Comparison of ENCODE assay signal across 15 cellular contexts in genomic region chr3:29338981-29339833, GRCh38. TPM values are rescaled to one million over a fixed set of nuclear protein-coding genes. Genes with fewer than 3 reads are reported as not detected.
DNase-seq lines count a peak whose midpoint lies in the region; FAIRE-seq and TF ChIP-seq lines count a peak whose summit lies in the region.
"Had no signal": no experiment of that assay in that cellular context is flagged by ENCODE, and none has a peak within 500 bp of the region (broad histone marks: within the 10 kb centered on the region; RNA-seq: fewer than 3 reads in every experiment).

No MANE protein-coding gene starts in this region.

- H3K18ac ChIP-seq in trophoblast cell (ENCODE audit: low read length), result no peak overlapping the region

- no peak overlapping the region for H4K12ac ChIP-seq in trophoblast cell (ENCODE audit: low read depth, low read length)

- H3K23ac ChIP-seq in trophoblast cell (ENCODE audit: low read length), result no peak overlapping the region

- H3K4ac ChIP-seq in trophoblast cell (ENCODE audit: low read depth, low read length), result no peak overlapping the region

- H4K8ac ChIP-seq in trophoblast cell (ENCODE audit: low read depth, low read length), result no peak overlapping the region

- H3K9me3 ChIP-seq in OCI-LY1 (ENCODE audit: low read length) (no peaks in the 10 kb centered on the region), fibroblast of lung (ENCODE audit: control insufficient read depth, insufficient read depth, low read depth, low read length) (no peaks in the 10 kb centered on the region), trophoblast cell (ENCODE audit: insufficient read depth, low read depth, low read length) (no peaks in the 10 kb centered on the region)
- H3K9me3 ChIP-seq: body of pancreas had no signal

- peaks cover 20% of the 10 kb centered on the region for H3K36me3 ChIP-seq in OCI-LY1 (ENCODE audit: insufficient read depth, low read length)
- no peaks in the 10 kb centered on the region for H3K36me3 ChIP-seq in fibroblast of lung (ENCODE audit: control insufficient read depth, insufficient read depth, low read length)
- H3K36me3 ChIP-seq in trophoblast cell (ENCODE audit: control insufficient read depth in 1 of 2, insufficient read depth in 2 of 2, low read length in 2 of 2), result no peaks in the 10 kb centered on the region

- peak overlapping the region; percentile 6 for H2BK12ac ChIP-seq in trophoblast cell (ENCODE audit: low read length)

- no peaks in the 10 kb centered on the region for H3F3A ChIP-seq in OCI-LY1 (ENCODE audit: insufficient read depth, low read length)

- H3K4me1 ChIP-seq in OCI-LY1 (ENCODE audit: insufficient read depth, low read length, severe bottlenecking) (peaks cover 88% of the 10 kb centered on the region), fibroblast of lung (ENCODE audit: control insufficient read depth, extremely low read depth, insufficient read depth, low read length) (peaks cover 10% of the 10 kb centered on the region), trophoblast cell (ENCODE audit: control insufficient read depth in 1 of 2, insufficient read depth in 2 of 2, low read length in 2 of 2) (peaks cover 0 to 7% of the 10 kb centered on the region in 2 experiments)
- H3K4me1 ChIP-seq: body of pancreas had no signal

- no peaks in the 10 kb centered on the region for H3K9me2 ChIP-seq in OCI-LY1 (ENCODE audit: low read depth, low read length)

- H3K27me3 ChIP-seq in OCI-LY1 (ENCODE audit: insufficient read depth, low read length) (no peaks in the 10 kb centered on the region), fibroblast of lung (ENCODE audit: control insufficient read depth, insufficient read depth, low read length) (no peaks in the 10 kb centered on the region), trophoblast cell (ENCODE audit: insufficient read depth, low read length) (no peaks in the 10 kb centered on the region)
- H3K27me3 ChIP-seq: body of pancreas, foreskin keratinocyte had no signal

- H3K4me3 ChIP-seq in OCI-LY1 (ENCODE audit: low read depth, low read length, poor library complexity, severe bottlenecking), result peak overlapping the region; percentile 32
- no peak overlapping the region for H3K4me3 ChIP-seq in fibroblast of lung (replicated peaks in 1 of 4; ENCODE audit: control extremely low read depth in 1 of 4, insufficient read depth in 1 of 4, low read depth in 3 of 4, low read length in 4 of 4)
- H3K4me3 ChIP-seq in trophoblast cell (ENCODE audit: low read depth, low read length), result no peak overlapping the region
- H3K4me3 ChIP-seq: body of pancreas had no signal

- H3K4me2 ChIP-seq in OCI-LY1 (ENCODE audit: low read length), result peak overlapping the region; percentile 63
- H3K4me2 ChIP-seq in fibroblast of lung (ENCODE audit: extremely low read depth, insufficient read depth, low read length), result peak overlapping the region; percentile 32
- H3K4me2 ChIP-seq in trophoblast cell (ENCODE audit: low read length), result no peak overlapping the region

- H3K14ac ChIP-seq in trophoblast cell (ENCODE audit: low read length), result no peak overlapping the region

- H2AFZ ChIP-seq in OCI-LY1 (ENCODE audit: low read length) (no peak overlapping the region), fibroblast of lung (ENCODE audit: low read length) (no peak overlapping the region), trophoblast cell (ENCODE audit: insufficient read depth, low read length, poor library complexity) (no peak overlapping the region)

- no CpG with 5 or more reads among the region's 8 CpGs for WGBS in trophoblast cell (ENCODE audit: extremely low coverage, insufficient coverage, insufficient read length)

- no peak overlapping the region for H4K91ac ChIP-seq in trophoblast cell (ENCODE audit: low read depth, low read length)

- no peak for TF ChIP-seq CTCF in OCI-LY1 (IDR thresholded peaks at IDR 0.05; ENCODE audit: low read length)
- no peak for TF ChIP-seq CTCF in fibroblast of lung (conservative IDR thresholded peaks at IDR 0.05 in 1 of 2, IDR thresholded peaks at IDR 0.05 in 1 of 2; ENCODE audit: low read depth in 1 of 2, low read length in 2 of 2)

- peak; percentile 53 for FAIRE-seq in G401.6 (lab: Jason Lieb, UNC)

- H3K79me2 ChIP-seq in OCI-LY1 (ENCODE audit: insufficient read depth, low read length), result peaks cover 68% of the 10 kb centered on the region
- H3K79me2 ChIP-seq in fibroblast of lung (ENCODE audit: control insufficient read depth, insufficient read depth, low read length), result peaks cover 40% of the 10 kb centered on the region
- H3K79me2 ChIP-seq in trophoblast cell (ENCODE audit: control insufficient read depth, insufficient read depth, low read length, poor library complexity), result no peaks in the 10 kb centered on the region

- H2BK5ac ChIP-seq in trophoblast cell (ENCODE audit: low read depth, low read length, poor library complexity), result no peak overlapping the region

- DNase-seq in fibroblast of lung (ENCODE audit: low read depth in 2 of 2) (peak in 1 of 2 donors; percentile 84), trophoblast cell (no peak), COR-L47 (lab: John Stamatoyannopoulos, UW) (no peak), erythroblast (lab: John Stamatoyannopoulos, UW) (no peak), iPS-NIHi7 (ENCODE audit: extremely low spot score) (no peak)
- DNase-seq in effector CD8-positive, alpha-beta T cell (lab: John Stamatoyannopoulos, UW), result no peak
- DNase-seq: activated CD4-positive, CD25-positive, alpha-beta regulatory T cell treated with anti-CD3 and anti-CD28 coated beads, Interleukin-2, amount 50 U/mL, for 72 hours; body of pancreas; cortex of kidney; foreskin keratinocyte; Karpas-422; PC-3; T1000 had no signal

- H2BK120ac ChIP-seq in trophoblast cell (ENCODE audit: insufficient read depth, low read length, poor library complexity), result no peak overlapping the region

- H4K20me1 ChIP-seq in OCI-LY1 (ENCODE audit: insufficient read depth, low read length) (no peaks in the 10 kb centered on the region), fibroblast of lung (ENCODE audit: control insufficient read depth, extremely low read depth, insufficient read depth, low read length) (no peaks in the 10 kb centered on the region)

- no peak overlapping the region for H2AK5ac ChIP-seq in trophoblast cell (ENCODE audit: low read length)

- no peak for TF ChIP-seq POLR2A in erythroblast (IDR thresholded peaks at IDR 0.05; ENCODE audit: low read length)

- H3K27ac ChIP-seq in OCI-LY1 (ENCODE audit: low read depth, low read length, poor library complexity, severe bottlenecking) (peak overlapping the region; percentile 78), fibroblast of lung (ENCODE audit: insufficient read depth, low read length) (no peak overlapping the region), trophoblast cell (ENCODE audit: low read depth, low read length) (no peak overlapping the region)
- H3K27ac ChIP-seq: body of pancreas, foreskin keratinocyte had no signal

- H3K79me1 ChIP-seq in trophoblast cell (ENCODE audit: low read length), result peaks cover 1% of the 10 kb centered on the region

- H3K9ac ChIP-seq in OCI-LY1 (ENCODE audit: low read length) (peak overlapping the region; percentile 34; the same call in 1 of the 2 replicates), fibroblast of lung (ENCODE audit: insufficient read depth, low read length) (no peak overlapping the region), trophoblast cell (ENCODE audit: low read length) (no peak overlapping the region)

RNA-seq across cellular contexts. Expression of gene RBMS3, which starts 58.3 kb away (rescaled TPM):
- total RNA-seq in fibroblast of lung, result 58.6 and 68.4 TPM in 2 replicates
- polyA plus RNA-seq in fibroblast of lung, result 18.7 and 26.9 TPM in 2 replicates
- polyA plus RNA-seq in fibroblast of lung (2012), result 10.4 and 14.7 TPM in 2 replicates
- 99.4 and 111 TPM in 2 replicates for polyA minus RNA-seq in fibroblast of lung (ENCODE audit: low replicate concordance)
- polyA plus RNA-seq in trophoblast cell (2013), result 10.5 and 10.8 TPM in 2 replicates
